19 cellular contexts compared by ENCODE assay signal in the genomic region with DNA sequence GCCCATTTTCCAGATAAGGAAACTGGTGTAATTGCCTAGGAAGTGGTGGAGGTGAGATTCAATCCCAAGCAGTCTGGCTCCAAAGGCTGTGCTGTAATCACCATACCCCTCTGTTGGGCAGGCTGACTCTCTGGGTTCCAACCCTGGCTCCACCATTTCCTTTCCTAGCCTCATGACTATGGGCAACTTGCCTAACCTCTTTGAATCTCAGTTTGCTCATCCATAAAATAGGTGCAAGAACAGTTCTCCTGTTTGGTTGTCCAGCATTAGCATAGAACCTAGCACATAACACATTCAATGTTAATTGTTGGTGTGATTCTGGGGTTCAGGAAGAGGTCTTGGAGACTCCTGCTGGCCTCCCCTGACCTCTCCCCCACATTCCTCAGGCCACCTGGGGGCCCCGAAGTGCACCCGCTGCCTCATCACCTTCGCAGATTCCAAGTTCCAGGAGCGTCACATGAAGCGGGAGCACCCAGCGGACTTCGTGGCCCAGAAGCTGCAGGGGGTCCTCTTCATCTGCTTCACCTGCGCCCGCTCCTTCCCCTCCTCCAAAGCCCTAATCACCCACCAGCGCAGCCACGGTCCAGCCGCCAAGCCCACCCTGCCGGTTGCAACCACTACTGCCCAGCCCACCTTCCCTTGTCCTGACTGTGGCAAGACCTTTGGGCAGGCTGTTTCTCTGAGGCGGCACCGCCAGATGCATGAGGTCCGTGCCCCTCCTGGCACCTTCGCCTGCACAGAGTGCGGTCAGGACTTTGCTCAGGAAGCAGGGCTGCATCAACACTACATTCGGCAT. TPM values are rescaled to one million over a fixed set of nuclear protein-coding genes. Genes with fewer than 3 reads are reported as not detected.
DNase-seq lines count a peak whose midpoint lies in the region; ATAC-seq, FAIRE-seq and TF ChIP-seq lines count a peak whose summit lies in the region.
"Had no signal": no experiment of that assay in that cellular context is flagged by ENCODE, and none has a peak within 500 bp of the region (broad histone marks: within the 10 kb centered on the region; RNA-seq: fewer than 3 reads in every experiment).

No MANE protein-coding gene starts in this region.

- no peak for DNase-seq in T-helper 2 cell treated with Interferon-gamma antibody and Interleukin-4, amounts not matched to agents 5 μg/mL and 100 μg/mL, for 36 hours (ENCODE audit: low spot score)
- no peak for DNase-seq in T-helper 2 cell
- DNase-seq in Karpas-422 = no peak
- DNase-seq in GM12878 (ENCODE audit: low read depth, low spot score) = no peak
- DNase-seq in neuronal stem cell (ENCODE audit: low spot score) = no peak
- DNase-seq: lower lobe of right lung; NCI-H82; sigmoid colon; stimulated activated CD4-positive, alpha-beta T cell treated with anti-CD3 and anti-CD28 coated beads, Interleukin-2, amount 100 ng/mL, for 48 hours; tibial artery had no signal

- H2AFZ ChIP-seq in Karpas-422 (ENCODE audit: low read length) = no peak overlapping the region
- H2AFZ ChIP-seq in GM12878 (ENCODE audit: control insufficient read depth, low read depth, low read length) = no peak overlapping the region
- no peak overlapping the region for H2AFZ ChIP-seq in neuronal stem cell (ENCODE audit: low read length)

- no peak overlapping the region for H3K4ac ChIP-seq in neuronal stem cell (ENCODE audit: low read length)

- H3K4me3 ChIP-seq in Karpas-422 (ENCODE audit: low read length) (peak overlapping the region; percentile 77; the same call in 1 of the 2 replicates), GM12878 (0 out of 2 replicates have a peak overlapping the region, but pooled peaks have one; percentile 80), neuronal stem cell (ENCODE audit: low read length in 2 of 2) (no peak overlapping the region)
- H3K4me3 ChIP-seq: lower lobe of right lung, tibial artery had no signal

- WGBS in GM12878 (ENCODE audit: insufficient coverage, insufficient replicate concordance, low lambda C conversion rate, missing lambda C conversion rate) = 98% methylated on average over 17 of the region's 19 CpGs
- no CpG with 5 or more reads among the region's 19 CpGs for WGBS in neuronal stem cell (ENCODE audit: extremely low coverage in 2 of 2, insufficient read length in 2 of 2, insufficient replicate concordance in 1 of 2), 2 donors

- peak overlapping the region; percentile 81 for H3K9ac ChIP-seq in Karpas-422 (ENCODE audit: low read length)
- no peak overlapping the region; the same call in 1 of the 2 replicates for H3K9ac ChIP-seq in GM12878 (ENCODE audit: control insufficient read depth, insufficient read depth, low read length)
- peak overlapping the region; percentile 73 for H3K9ac ChIP-seq in neuronal stem cell (ENCODE audit: low read depth, low read length, poor library complexity)

- peaks cover 5% of the 10 kb centered on the region for H3K79me1 ChIP-seq in neuronal stem cell (ENCODE audit: low read depth, low read length)

- H3K9me3 ChIP-seq in Karpas-422 (ENCODE audit: low read length) (no peaks in the 10 kb centered on the region), GM12878 (replicated peaks; ENCODE audit: control insufficient read depth, insufficient read depth, low read length) (no peaks in the 10 kb centered on the region), neuronal stem cell (replicated peaks in 1 of 2; ENCODE audit: control insufficient read depth in 2 of 2, insufficient read depth in 1 of 2, low read depth in 1 of 2, low read length in 2 of 2) (no peaks in the 10 kb centered on the region)
- H3K9me3 ChIP-seq: lower lobe of right lung, sigmoid colon, tibial artery had no signal

- no TSS peak for BruUV-seq in GM12878 (replicated peaks; lab: Mats Ljungman, UMichigan)

- no peak overlapping the region for H2BK12ac ChIP-seq in neuronal stem cell (ENCODE audit: low read length)

- intact Hi-C loops in GM12878 (cut with micrococcal nuclease; ENCODE audit: unreplicated experiment) = no loop called here

- RAD21 ChIA-PET in GM12878 (lab: Charles Lee; ENCODE audit: unreplicated experiment) = interaction anchor here (1.8 kb wide), 1 partner anchor 211 kb away, joined by 4 read pairs; no protein-coding TSS in a partner anchor

- peak overlapping the region; percentile 99 for H3K4me3 Mint-ChIP-seq in T-helper 2 cell treated with Interferon-gamma antibody and Interleukin-4, amounts not matched to agents 5 μg/mL and 100 μg/mL, for 36 hours

- POLR2A ChIA-PET in GM12878 (lab: Charles Lee) = interaction anchor here (1.1 kb wide), 1 partner anchor 23 kb away, joined by 3 read pairs; the partner anchor contains the start of gene XRCC1

- no peaks in the 10 kb centered on the region for H3K27me3 Mint-ChIP-seq in T-helper 2 cell treated with Interferon-gamma antibody and Interleukin-4, amounts not matched to agents 5 μg/mL and 100 μg/mL, for 36 hours (ENCODE audit: low read depth)

- TF ChIP-seq EP300 in GM12878 (IDR thresholded peaks at IDR 0.05; ENCODE audit: borderline replicate concordance in 1 of 2, control insufficient read depth in 1 of 2, low read depth in 2 of 2, low read length in 2 of 2) = no peak

- no peak overlapping the region for H3K18ac ChIP-seq in neuronal stem cell (ENCODE audit: low read length)

- no peaks in the 10 kb centered on the region for H3K9me2 ChIP-seq in Karpas-422 (replicated peaks; ENCODE audit: insufficient read depth, low read length)

- no peak overlapping the region for H2BK5ac ChIP-seq in neuronal stem cell (ENCODE audit: low read length)

- SMC1A ChIA-PET in GM12878 (lab: Charles Lee; ENCODE audit: uncharacterized antibody, unreplicated experiment) = no interaction called here

- H3K14ac ChIP-seq in neuronal stem cell (ENCODE audit: low read length) = no peak overlapping the region

- H2BK15ac ChIP-seq in neuronal stem cell (ENCODE audit: low read length) = no peak overlapping the region

- H3K36me3 ChIP-seq in Karpas-422 (ENCODE audit: insufficient read depth, low read length) (peaks cover 14% of the 10 kb centered on the region; the same call in 1 of the 2 replicates), GM12878 (ENCODE audit: control insufficient read depth in 2 of 2, insufficient read depth in 2 of 2, low read length in 1 of 2) (peaks cover 6 to 23% of the 10 kb centered on the region in 2 experiments; a peak in 3 of 4 replicates), neuronal stem cell (replicated peaks in 1 of 2; ENCODE audit: control insufficient read depth in 2 of 2, insufficient read depth in 2 of 2, low read length in 2 of 2) (peaks cover 17 to 64% of the 10 kb centered on the region in 2 donors)

- CTCF ChIA-PET in GM12878 (lab: Yijun Ruan, JAX) = interaction anchor here (0.6 to 6.6 kb wide), 3 partner anchors 17 to 211 kb away, joined by 3 to 169 read pairs (median 7); no protein-coding TSS in a partner anchor

- H3K79me2 ChIP-seq in Karpas-422 (ENCODE audit: low read length) (peaks cover 64% of the 10 kb centered on the region), GM12878 (ENCODE audit: control insufficient read depth, insufficient read depth, low read length) (peaks cover 37% of the 10 kb centered on the region)

- H4K20me1 ChIP-seq in Karpas-422 (ENCODE audit: insufficient read depth, low read depth, low read length) (no peaks in the 10 kb centered on the region; the same call in 1 of the 2 replicates), GM12878 (ENCODE audit: control insufficient read depth, insufficient read depth) (no peaks in the 10 kb centered on the region)

- H2BK120ac ChIP-seq in neuronal stem cell (ENCODE audit: low read depth, low read length) = no peak overlapping the region

- H3K23ac ChIP-seq in neuronal stem cell (ENCODE audit: low read depth, low read length, poor library complexity) = no peak overlapping the region

- H3K36me3 Mint-ChIP-seq in T-helper 2 cell treated with Interferon-gamma antibody and Interleukin-4, amounts not matched to agents 5 μg/mL and 100 μg/mL, for 36 hours (ENCODE audit: low read depth) = peaks cover 16% of the 10 kb centered on the region

- no peak overlapping the region for H3K27ac Mint-ChIP-seq in T-helper 2 cell treated with Interferon-gamma antibody and Interleukin-4, amounts not matched to agents 5 μg/mL and 100 μg/mL, for 36 hours

- no peak for FAIRE-seq in GM12878 (lab: Jason Lieb, UNC)

- ATAC-seq in GM12878 (no peak), HG03354 (IDR thresholded peaks at IDR 0.05; ENCODE audit: poor library complexity, severe bottlenecking, unreplicated experiment) (no peak), esophagus mucosa (no peak), GM19351 (IDR thresholded peaks at IDR 0.05; ENCODE audit: unreplicated experiment) (no peak)
- ATAC-seq: lower lobe of right lung had no signal

- no peak overlapping the region for H4K91ac ChIP-seq in neuronal stem cell (ENCODE audit: low read depth, low read length, poor library complexity)

- H3K27ac ChIP-seq in Karpas-422 (ENCODE audit: low read length) (no peak overlapping the region), GM12878 (ENCODE audit: control insufficient read depth, insufficient read depth) (no peak overlapping the region), neuronal stem cell (replicated peaks; ENCODE audit: low read length) (no peak overlapping the region)
- H3K27ac ChIP-seq: 22Rv1, C4-2B, epithelial cell of prostate, lower lobe of right lung, tibial artery had no signal

- H3K4me1 ChIP-seq in Karpas-422 (ENCODE audit: low read length) = peaks cover 28% of the 10 kb centered on the region
- H3K4me1 ChIP-seq in GM12878 (ENCODE audit: control insufficient read depth, insufficient read depth, low read length) = peaks cover 7% of the 10 kb centered on the region; the same call in 1 of the 2 replicates
- H3K4me1 ChIP-seq in neuronal stem cell (ENCODE audit: control insufficient read depth in 2 of 2, insufficient read depth in 1 of 2, low read depth in 1 of 2, low read length in 2 of 2) = peaks cover 7 to 8% of the 10 kb centered on the region in 2 donors

- TF ChIP-seq CTCF in GM12878 (IDR thresholded peaks at IDR 0.05 in 2 of 3, conservative IDR thresholded peaks at IDR 0.05 in 1 of 3; ENCODE audit: control insufficient read depth in 2 of 3, extremely low read depth in 1 of 3, insufficient read depth in 1 of 3, low read depth in 3 of 3, low read length in 3 of 3) = no peak

- peaks cover 23% of the 10 kb centered on the region for H3K4me1 Mint-ChIP-seq in T-helper 2 cell treated with Interferon-gamma antibody and Interleukin-4, amounts not matched to agents 5 μg/mL and 100 μg/mL, for 36 hours (ENCODE audit: low read depth)

- TF ChIP-seq POLR2A in GM12878 (IDR thresholded peaks at IDR 0.05; ENCODE audit: low read depth, low read length) = no peak

- H2AK5ac ChIP-seq in neuronal stem cell (ENCODE audit: low read depth, low read length) = no peak overlapping the region

- no peak for TF ChIP-seq RAD21 in GM12878 (IDR thresholded peaks at IDR 0.05; ENCODE audit: insufficient read depth, low read depth, low read length)

- no peak overlapping the region for H4K8ac ChIP-seq in neuronal stem cell (ENCODE audit: low read depth, low read length)

- no peaks in the 10 kb centered on the region for H3K27me3 ChIP-seq in Karpas-422 (ENCODE audit: low read length)
- H3K27me3 ChIP-seq in GM12878 (replicated peaks in 1 of 2; ENCODE audit: control insufficient read depth in 2 of 2, insufficient read depth in 2 of 2, low read length in 1 of 2) = no peaks in the 10 kb centered on the region
- H3K27me3 ChIP-seq in neuronal stem cell (ENCODE audit: control insufficient read depth in 3 of 3, insufficient read depth in 3 of 3, low read depth in 1 of 3, low read length in 3 of 3) = no peaks in the 10 kb centered on the region
- H3K27me3 ChIP-seq: sigmoid colon, tibial artery had no signal

- H3K9me3 Mint-ChIP-seq in T-helper 2 cell treated with Interferon-gamma antibody and Interleukin-4, amounts not matched to agents 5 μg/mL and 100 μg/mL, for 36 hours = no peaks in the 10 kb centered on the region
- H3K9me3 Mint-ChIP-seq: T-helper 1 cell treated with Interleukin-12 subunit alpha and Interleukin-12 subunit beta and Interleukin-4 antibody, amounts not matched to agents 30 μg/mL and 1 μg/mL, for 36 hours had no signal

- in situ Hi-C loops in GM12878 (cut with MboI) = no loop called here

- H3K4me2 ChIP-seq in Karpas-422 (ENCODE audit: low read depth, low read length, poor library complexity, severe bottlenecking) (peak overlapping the region; percentile 73), GM12878 (ENCODE audit: control insufficient read depth, insufficient read depth) (peak overlapping the region; percentile 86), neuronal stem cell (ENCODE audit: insufficient read depth, low read length, poor library complexity, severe bottlenecking) (no peak overlapping the region)

RNA-seq across cellular contexts. Expression of gene ZNF576, which starts 2.2 kb away (rescaled TPM):
- 6.2 and 9.1 TPM in 2 replicates for total RNA-seq in Karpas-422 (2014; rRNA removed; shearing (Covaris generic); ENCODE audit: low replicate concordance)
- 17.9 and 19.3 TPM in 2 replicates for total RNA-seq in GM12878 (2013; cell fraction: nucleolus; rRNA removed)
- total RNA-seq in GM12878 (2014; rRNA removed) (12.6 and 13.4 TPM in 2 replicates), GM12878 (2014; rRNA removed; fragmentation: Illumina TruSeq; extraction: Trizol) (8.6 and 9.6 TPM in 2 replicates), GM12878 (2021) (17.9 and 18.8 TPM in 2 replicates), esophagus mucosa (12.4 TPM)
- 2.4 TPM for polyA plus RNA-seq in GM12878 (2011; ENCODE audit: low read depth)
- polyA plus RNA-seq in GM12878 (2011; rRNA removed) (4.9 and 8.1 TPM in 2 replicates), GM12878 (2014; fragmentation: Illumina TruSeq; extraction: Trizol) (3.6 and 7.4 TPM in 2 replicates), GM12878 (2014; fragmentation: Nextera tagmentation; extraction: Ambion mirVana) (10 to 100 TPM; 13.2 to 15.2 TPM), GM12878 (2014; rRNA removed) (18.5 and 18.6 TPM in 2 replicates), GM12878 (2016; fragmentation: Nextera tagmentation; extraction: Ambion mirVana) (10 to 100 TPM; 29.5 to 29.8 TPM)
- polyA plus RNA-seq in GM12878 (2011; cell fraction: cytosol; rRNA removed) = 13.8 and 22.0 TPM in 2 replicates
- 15.1 and 16.6 TPM in 2 replicates for polyA plus RNA-seq in GM12878 (2011; cell fraction: nucleus; rRNA removed)
- 8.5 and 9.0 TPM in 2 replicates for polyA plus RNA-seq in GM12878 (2012)
- polyA minus RNA-seq in GM12878 (2011; rRNA and poly(A)+ RNA removed) = 9.4 and 16.7 TPM in 2 replicates
- 3.5 and 4.7 TPM in 2 replicates for polyA minus RNA-seq in GM12878 (2011; cell fraction: cytosol; rRNA and poly(A)+ RNA removed)
- polyA minus RNA-seq in GM12878 (2011; cell fraction: nucleus; rRNA and poly(A)+ RNA removed) = 13.3 and 23.2 TPM in 2 replicates
- polyA plus RNA-seq in neuronal stem cell (2013, experiment 1 of 2) = 12.5 TPM
- polyA plus RNA-seq in neuronal stem cell (2013, experiment 2 of 2) = 12.1 TPM

RNA-seq across cellular contexts. Expression of gene IRGQ, which starts 2.7 kb away (rescaled TPM):
- 10.1 and 10.8 TPM in 2 replicates for total RNA-seq in Karpas-422 (2014; rRNA removed; shearing (Covaris generic); ENCODE audit: low replicate concordance)
- total RNA-seq in GM12878 (2013; cell fraction: nucleolus; rRNA removed) = 18.7 and 23.2 TPM in 2 replicates
- total RNA-seq in GM12878 (2014; rRNA removed) (10.8 and 10.9 TPM in 2 replicates), GM12878 (2014; rRNA removed; fragmentation: Illumina TruSeq; extraction: Trizol) (8.7 and 9.2 TPM in 2 replicates), GM12878 (2021) (20.8 and 21.4 TPM in 2 replicates), esophagus mucosa (10.5 TPM)
- polyA plus RNA-seq in GM12878 (2011; ENCODE audit: low read depth) = 5.4 TPM
- polyA plus RNA-seq in GM12878 (2011; rRNA removed) (9.2 and 11.3 TPM in 2 replicates), GM12878 (2014; fragmentation: Illumina TruSeq; extraction: Trizol) (6.0 and 8.6 TPM in 2 replicates), GM12878 (2014; fragmentation: Nextera tagmentation; extraction: Ambion mirVana) (10 to 100 TPM in 1 of 2 experiments, 1 to 10 TPM in 1; 3.3 to 10.7 TPM), GM12878 (2014; rRNA removed) (7.9 and 9.3 TPM in 2 replicates), GM12878 (2016; fragmentation: Nextera tagmentation; extraction: Ambion mirVana) (1 to 10 TPM; 5.1 to 5.5 TPM)
- polyA plus RNA-seq in GM12878 (2011; cell fraction: cytosol; rRNA removed) = 9.1 and 10.7 TPM in 2 replicates
- polyA plus RNA-seq in GM12878 (2011; cell fraction: nucleus; rRNA removed) = 8.2 and 11.4 TPM in 2 replicates
- polyA plus RNA-seq in GM12878 (2012) = 4.3 and 5.1 TPM in 2 replicates
- polyA minus RNA-seq in GM12878 (2011; rRNA and poly(A)+ RNA removed) = 11.3 and 16.9 TPM in 2 replicates
- 5.4 and 5.6 TPM in 2 replicates for polyA minus RNA-seq in GM12878 (2011; cell fraction: cytosol; rRNA and poly(A)+ RNA removed)
- 2.2 and 5.1 TPM in 2 replicates for polyA minus RNA-seq in GM12878 (2011; cell fraction: nucleus; rRNA and poly(A)+ RNA removed)
- polyA plus RNA-seq in neuronal stem cell (2013, experiment 1 of 2) = 8.3 TPM
- polyA plus RNA-seq in neuronal stem cell (2013, experiment 2 of 2) = 8.4 TPM

RNA-seq across cellular contexts. Expression of gene SRRM5, which starts 13.2 kb away (rescaled TPM):
- total RNA-seq in Karpas-422 (2014; rRNA removed; shearing (Covaris generic); ENCODE audit: low replicate concordance) = not detected in 2 replicates
- 0.83 and 1.2 TPM in 2 replicates for total RNA-seq in GM12878 (2013; cell fraction: nucleolus; rRNA removed)
- total RNA-seq in GM12878 (2014; rRNA removed) = 0.06 and 0.11 TPM in 2 replicates
- 0.18 TPM in 2 replicates for total RNA-seq in GM12878 (2014; rRNA removed; fragmentation: Illumina TruSeq; extraction: Trizol)
- 0.08 and 0.19 TPM in 2 replicates for total RNA-seq in GM12878 (2021)
- not detected for polyA plus RNA-seq in GM12878 (2011; ENCODE audit: low read depth)
- polyA plus RNA-seq in GM12878 (2011; rRNA removed) = 0.11 TPM in 1 of 2 replicates, not detected in the other
- polyA plus RNA-seq in GM12878 (2011; cell fraction: cytosol; rRNA removed) = 0.07 and 0.10 TPM in 2 replicates
- 0.25 and 0.33 TPM in 2 replicates for polyA plus RNA-seq in GM12878 (2011; cell fraction: nucleus; rRNA removed)
- polyA plus RNA-seq in GM12878 (2012) = 0.21 and 0.31 TPM in 2 replicates
- polyA plus RNA-seq in GM12878 (2014; fragmentation: Illumina TruSeq; extraction: Trizol) = 0.16 and 0.31 TPM in 2 replicates
- not detected for polyA plus RNA-seq in GM12878 (2014; fragmentation: Nextera tagmentation; extraction: Ambion mirVana)
- 0.32 and 0.43 TPM in 2 replicates for polyA plus RNA-seq in GM12878 (2014; rRNA removed)
- under 1 TPM; 0.37 to 0.38 TPM for polyA plus RNA-seq in GM12878 (2016; fragmentation: Nextera tagmentation; extraction: Ambion mirVana)
- polyA minus RNA-seq in GM12878 (2011; rRNA and poly(A)+ RNA removed) = 0.05 TPM in 1 of 2 replicates, not detected in the other
- polyA minus RNA-seq in GM12878 (2011; cell fraction: cytosol; rRNA and poly(A)+ RNA removed) = not detected in 2 replicates
- polyA minus RNA-seq in GM12878 (2011; cell fraction: nucleus; rRNA and poly(A)+ RNA removed) = 0.12 and 0.29 TPM in 2 replicates
- 0.20 TPM for polyA plus RNA-seq in neuronal stem cell (2013, experiment 1 of 2)
- polyA plus RNA-seq in neuronal stem cell (2013, experiment 2 of 2) = 0.26 TPM
- total RNA-seq in esophagus mucosa = 0.12 TPM
- total RNA-seq: Daoy, HT1080 had no signal

RNA-seq across cellular contexts. Expression of gene ZNF428, which starts 20.8 kb away (rescaled TPM):
- 37.9 and 94.7 TPM in 2 replicates for total RNA-seq in Karpas-422 (2014; rRNA removed; shearing (Covaris generic); ENCODE audit: low replicate concordance)
- 4.3 and 5.2 TPM in 2 replicates for total RNA-seq in GM12878 (2013; cell fraction: nucleolus; rRNA removed)
- total RNA-seq in GM12878 (2014; rRNA removed) (49.8 and 56.1 TPM in 2 replicates), GM12878 (2014; rRNA removed; fragmentation: Illumina TruSeq; extraction: Trizol) (13.8 and 17.5 TPM in 2 replicates), GM12878 (2021) (47.6 and 48.5 TPM in 2 replicates), esophagus mucosa (14.9 TPM)
- 4.1 TPM for polyA plus RNA-seq in GM12878 (2011; ENCODE audit: low read depth)
- polyA plus RNA-seq in GM12878 (2011; rRNA removed) (8.8 and 13.9 TPM in 2 replicates), GM12878 (2014; fragmentation: Illumina TruSeq; extraction: Trizol) (3.2 and 10.6 TPM in 2 replicates), GM12878 (2014; fragmentation: Nextera tagmentation; extraction: Ambion mirVana) (under 1 TPM; 0.27 to 0.38 TPM), GM12878 (2014; rRNA removed) (57.8 and 62.8 TPM in 2 replicates), GM12878 (2016; fragmentation: Nextera tagmentation; extraction: Ambion mirVana) (10 to 100 TPM; 23.3 to 24.9 TPM)
- 17.0 and 29.4 TPM in 2 replicates for polyA plus RNA-seq in GM12878 (2011; cell fraction: cytosol; rRNA removed)
- 12.4 and 19.1 TPM in 2 replicates for polyA plus RNA-seq in GM12878 (2011; cell fraction: nucleus; rRNA removed)
- polyA plus RNA-seq in GM12878 (2012) = 17.8 and 26.2 TPM in 2 replicates
- polyA minus RNA-seq in GM12878 (2011; rRNA and poly(A)+ RNA removed) = 1.8 and 4.9 TPM in 2 replicates
- 5.3 and 7.1 TPM in 2 replicates for polyA minus RNA-seq in GM12878 (2011; cell fraction: cytosol; rRNA and poly(A)+ RNA removed)
- 3.7 and 6.2 TPM in 2 replicates for polyA minus RNA-seq in GM12878 (2011; cell fraction: nucleus; rRNA and poly(A)+ RNA removed)
- 35.6 TPM for polyA plus RNA-seq in neuronal stem cell (2013, experiment 1 of 2)
- polyA plus RNA-seq in neuronal stem cell (2013, experiment 2 of 2) = 32.7 TPM

RNA-seq across cellular contexts. Expression of gene PINLYP, which starts 23.0 kb away (rescaled TPM):
- total RNA-seq in Karpas-422 (2014; rRNA removed; shearing (Covaris generic); ENCODE audit: low replicate concordance) = 3.6 TPM in 1 of 2 replicates, not detected in the other
- total RNA-seq in GM12878 (2013; cell fraction: nucleolus; rRNA removed) = 0.54 and 1.9 TPM in 2 replicates
- total RNA-seq in GM12878 (2014; rRNA removed) = 5.0 and 10.1 TPM in 2 replicates
- 5.9 and 6.3 TPM in 2 replicates for total RNA-seq in GM12878 (2014; rRNA removed; fragmentation: Illumina TruSeq; extraction: Trizol)
- total RNA-seq in GM12878 (2021) = 6.4 and 6.9 TPM in 2 replicates
- 20.1 TPM for polyA plus RNA-seq in GM12878 (2011; ENCODE audit: low read depth)
- polyA plus RNA-seq in GM12878 (2011; rRNA removed) = 0.65 and 1.0 TPM in 2 replicates
- 1.3 and 1.4 TPM in 2 replicates for polyA plus RNA-seq in GM12878 (2011; cell fraction: cytosol; rRNA removed)
- polyA plus RNA-seq in GM12878 (2011; cell fraction: nucleus; rRNA removed) = 1.9 and 2.7 TPM in 2 replicates
- polyA plus RNA-seq in GM12878 (2012) = 10.7 and 10.8 TPM in 2 replicates
- 12.8 and 13.7 TPM in 2 replicates for polyA plus RNA-seq in GM12878 (2014; fragmentation: Illumina TruSeq; extraction: Trizol)
- polyA plus RNA-seq in GM12878 (2014; fragmentation: Nextera tagmentation; extraction: Ambion mirVana) = 10 to 100 TPM; 23.0 to 26.9 TPM
- 12.2 and 12.7 TPM in 2 replicates for polyA plus RNA-seq in GM12878 (2014; rRNA removed)
- 10 to 100 TPM; 10.6 to 12.4 TPM for polyA plus RNA-seq in GM12878 (2016; fragmentation: Nextera tagmentation; extraction: Ambion mirVana)
- polyA minus RNA-seq in GM12878 (2011; rRNA and poly(A)+ RNA removed) = 0.31 and 0.59 TPM in 2 replicates
- not detected in 2 replicates for polyA minus RNA-seq in GM12878 (2011; cell fraction: cytosol; rRNA and poly(A)+ RNA removed)
- not detected in 2 replicates for polyA minus RNA-seq in GM12878 (2011; cell fraction: nucleus; rRNA and poly(A)+ RNA removed)
- polyA plus RNA-seq in neuronal stem cell (2013, experiment 1 of 2) = 8.4 TPM
- 8.4 TPM for polyA plus RNA-seq in neuronal stem cell (2013, experiment 2 of 2)
- total RNA-seq in esophagus mucosa = 9.1 TPM

Comparison
In these comparisons a context has a peak if more than half of its experiments do, and no peak if none do; other contexts are left out.
1. H3K4me3 ChIP-seq: peak in Karpas-422 (single experiment) and GM12878 (single experiment); none in neuronal stem cell (0 of 2).